8 cellular contexts compared by ENCODE assay signal in genomic region chr1:2255420-2256369, GRCh38. TPM values are rescaled to one million over a fixed set of nuclear protein-coding genes. Genes with fewer than 3 reads are reported as not detected.
A peak's percentile ranks its signal among the peaks of the same experiment; 100 is the strongest.
DNase-seq lines count a peak whose midpoint lies in the region; ATAC-seq and TF ChIP-seq lines count a peak whose summit lies in the region.

No MANE protein-coding gene starts in this region.

- CTCF ChIA-PET in CD8-positive, alpha-beta T cell (lab: Charles Lee) = interaction anchor here (0.7 to 2.8 kb wide), 10 partner anchors 21 to 124 kb away, joined by 3 to 8 read pairs (median 4); partner anchors contain the start of gene FAAP20

- peaks cover 48% of the 10 kb centered on the region for H4K20me1 ChIP-seq in GM23338 (replicated peaks; ENCODE audit: insufficient read depth)

- peak; percentile 66 for ATAC-seq in CD8-positive, alpha-beta T cell
- ATAC-seq in GM23338 (no peak), gastrocnemius medialis (peak; percentile 23), GM18520 (IDR thresholded peaks at IDR 0.05; ENCODE audit: unreplicated experiment) (no peak), HG02885 (IDR thresholded peaks at IDR 0.05; ENCODE audit: poor library complexity, unreplicated experiment) (no peak)

- H3K27ac ChIP-seq in CD8-positive, alpha-beta T cell (ENCODE audit: low read depth, low read length) = peak overlapping the region; percentile 97
- peak overlapping the region; percentile 81 for H3K27ac ChIP-seq in GM23338 (ENCODE audit: low read depth)
- H3K27ac ChIP-seq in esophagus (ENCODE audit: low read depth in 2 of 2, low read length in 1 of 2) = peak overlapping the region; percentile 72 to 78
- H3K27ac ChIP-seq in gastrocnemius medialis = peak overlapping the region; percentile 71 to 77 (median 74)

- H3K36me3 ChIP-seq in CD8-positive, alpha-beta T cell (ENCODE audit: insufficient read depth, low read length) = no peaks in the 10 kb centered on the region
- H3K36me3 ChIP-seq in GM23338 (ENCODE audit: insufficient read depth) = no peaks in the 10 kb centered on the region
- H3K36me3 ChIP-seq in esophagus (ENCODE audit: control insufficient read depth in 2 of 2, insufficient read depth in 2 of 2, low read length in 1 of 2) = peaks cover 0 to 7% of the 10 kb centered on the region in 2 donors
- no peaks in the 10 kb centered on the region for H3K36me3 ChIP-seq in gastrocnemius medialis

- POLR2A ChIA-PET in CD8-positive, alpha-beta T cell (lab: Charles Lee) = interaction anchor here (0.6 to 3.0 kb wide), 19 partner anchors 10 to 330 kb away, joined by 3 to 78 read pairs (median 4); partner anchors contain the start of genes MORN1, PANK4, PRXL2B and RER1

- H3K4me1 Mint-ChIP-seq in CD8-positive, alpha-beta T cell (ENCODE audit: low read depth) = peaks cover 54% of the 10 kb centered on the region
- H3K4me1 Mint-ChIP-seq in GM23338 = peaks cover 43% of the 10 kb centered on the region

- H3K27me3 ChIP-seq in CD8-positive, alpha-beta T cell (ENCODE audit: insufficient read depth, low read length) = no peaks in the 10 kb centered on the region
- no peaks in the 10 kb centered on the region for H3K27me3 ChIP-seq in GM23338 (ENCODE audit: insufficient read depth)
- no peaks in the 10 kb centered on the region for H3K27me3 ChIP-seq in esophagus (ENCODE audit: control insufficient read depth in 1 of 2, insufficient read depth in 2 of 2, low read length in 2 of 2)
- no peaks in the 10 kb centered on the region for H3K27me3 ChIP-seq in gastrocnemius medialis

- peaks cover 31% of the 10 kb centered on the region for H3K36me3 Mint-ChIP-seq in CD8-positive, alpha-beta T cell
- peaks cover 20% of the 10 kb centered on the region for H3K36me3 Mint-ChIP-seq in GM23338 (ENCODE audit: low read depth)

- peak; percentile 59 to 93 (median 70) for DNase-seq in CD8-positive, alpha-beta T cell
- DNase-seq in GM23338 (ENCODE audit: low spot score) = peak; percentile 61
- peak; percentile 26 to 70 for DNase-seq in NOMO-1 (lab: John Stamatoyannopoulos, UW; ENCODE audit: unreplicated experiment in 2 of 2)
- peak in 2 of 3 experiments; percentile 33 to 39 for DNase-seq in activated CD8-positive, alpha-beta memory T cell treated with anti-CD3 and anti-CD28 coated beads for 48 hours (ENCODE audit: low read depth in 2 of 3, low spot score in 2 of 3)
- no peak for DNase-seq in gastrocnemius medialis

- peaks cover 27% of the 10 kb centered on the region for H3F3A ChIP-seq in GM23338 (replicated peaks; ENCODE audit: low read depth)

- no peak for TF ChIP-seq POLR2A in gastrocnemius medialis (IDR thresholded peaks at IDR 0.05)

- no peak for TF ChIP-seq CTCF in CD8-positive, alpha-beta T cell (IDR thresholded peaks at IDR 0.05)
- TF ChIP-seq CTCF in GM23338 (conservative IDR thresholded peaks at IDR 0.05; ENCODE audit: low read depth in 2 of 2) (no peak), gastrocnemius medialis (IDR thresholded peaks at IDR 0.05 in 4 of 5, conservative IDR thresholded peaks at IDR 0.05 in 1 of 5) (no peak)

- H3K9me3 Mint-ChIP-seq in CD8-positive, alpha-beta T cell = peaks cover 3% of the 10 kb centered on the region
- H3K9me3 Mint-ChIP-seq in GM23338 = no peaks in the 10 kb centered on the region; the same call in 2 of the 3 replicates

- H3K79me2 ChIP-seq in GM23338 (replicated peaks; ENCODE audit: insufficient read depth) = peaks cover 100% of the 10 kb centered on the region

- in situ Hi-C loops in gastrocnemius medialis (cut with MboI; ENCODE audit: low sequenced_read_pairs in 4 of 4) = no loop called here

- no peak overlapping the region for H3K27ac Mint-ChIP-seq in CD8-positive, alpha-beta T cell
- H3K27ac Mint-ChIP-seq in GM23338 = no peak overlapping the region

- 0 out of 2 replicates have a peak, but pooled peaks cover 12% of the 10 kb centered on the region for H3K9me2 ChIP-seq in GM23338 (ENCODE audit: insufficient read depth)

- WGBS in esophagus, 2 donors = 56 to 60% methylated on average over 5 of the region's 5 CpGs

- H3K9me3 ChIP-seq in CD8-positive, alpha-beta T cell (ENCODE audit: low read length) = peaks cover 9% of the 10 kb centered on the region
- H3K9me3 ChIP-seq in esophagus (ENCODE audit: control insufficient read depth in 2 of 2, insufficient read depth in 1 of 2, low read depth in 1 of 2, low read length in 1 of 2) (peaks cover 0 to 3% of the 10 kb centered on the region in 2 donors), gastrocnemius medialis (no peaks in the 10 kb centered on the region)

- peaks cover 86% of the 10 kb centered on the region for H3K4me1 ChIP-seq in CD8-positive, alpha-beta T cell (ENCODE audit: insufficient read depth, low read length)
- H3K4me1 ChIP-seq in GM23338 (ENCODE audit: insufficient read depth) (peaks cover 21% of the 10 kb centered on the region), esophagus (ENCODE audit: control insufficient read depth in 2 of 2, insufficient read depth in 2 of 2, low read length in 1 of 2) (peaks cover 17 to 61% of the 10 kb centered on the region in 2 donors), gastrocnemius medialis (peaks cover 31 to 43% of the 10 kb centered on the region in 2 donors)

- intact Hi-C loops in CD8-positive, alpha-beta T cell (cut with DNase I, micrococcal nuclease) = loop anchor here (1.0 to 2.0 kb wide), 8 partner anchors 21 to 136 kb away; partner anchors contain the start of genes MORN1 (in 2 of the 2) and RER1 (in 2 of the 2)
- intact Hi-C loops in gastrocnemius medialis (cut with DNase I; ENCODE audit: low total_unique reads) = no loop called here

- H3K27me3 Mint-ChIP-seq in CD8-positive, alpha-beta T cell (ENCODE audit: low read depth) = no peaks in the 10 kb centered on the region
- peaks cover 11% of the 10 kb centered on the region for H3K27me3 Mint-ChIP-seq in GM23338 (ENCODE audit: insufficient read depth, low read depth, poor library complexity)

- H3K4me3 ChIP-seq in CD8-positive, alpha-beta T cell (ENCODE audit: low read depth, low read length) = no peak overlapping the region
- H3K4me3 ChIP-seq in GM23338 (no peak overlapping the region), esophagus (ENCODE audit: low read depth in 1 of 2, low read length in 2 of 2) (no peak overlapping the region), gastrocnemius medialis (no peak overlapping the region)

- no peak overlapping the region for H2AFZ ChIP-seq in GM23338

- H3K4me2 ChIP-seq in GM23338 = no peak overlapping the region

- no peak overlapping the region for H3K4me3 Mint-ChIP-seq in CD8-positive, alpha-beta T cell
- H3K4me3 Mint-ChIP-seq in GM23338 = no peak overlapping the region

TF ChIP-seq in GM23338, 12 proteins besides CTCF, POLR2A, EP300 and RAD21:
- peak; percentile 85 for TF ChIP-seq CREB1 (CRISPR knock-in tag; IDR thresholded peaks at IDR 0.05; ENCODE audit: low read depth)
- TF ChIP-seq ETS1 (IDR thresholded peaks at IDR 0.05) = peak; percentile 41; the same call in 1 of the 2 replicates
- no peak for TF ChIP-seq STAT1 (IDR thresholded peaks at IDR 0.05; ENCODE audit: unreplicated experiment)

RNA-seq across cellular contexts. Expression of gene SKI, which starts 27.6 kb away (rescaled TPM):
- total RNA-seq in CD8-positive, alpha-beta T cell = 100 to 1,000 TPM; 361 to 383 TPM
- total RNA-seq in GM23338 (2014; rRNA removed; shearing (Covaris generic)) = 62.8 and 66.8 TPM in 2 replicates
- polyA plus RNA-seq in GM23338 (2016; fragmentation: Nextera tagmentation; extraction: Ambion mirVana) (9.3 and 10.4 TPM in 2 replicates), esophagus (10 to 100 TPM; 11.5 to 12.8 TPM)
- 10 to 100 TPM in 3 of 4 donors, 1 to 10 TPM in 1; 7.8 to 32.2 (median 22.4) TPM for total RNA-seq in gastrocnemius medialis

Comparison
In these comparisons a context has a peak if more than half of its experiments do, and no peak if none do; other contexts are left out.
1. ATAC-seq: peak in CD8-positive, alpha-beta T cell (single experiment) and gastrocnemius medialis (2 of 2); none in GM23338 (single experiment), GM18520 (single experiment) and HG02885 (single experiment).
2. DNase-seq: peak in CD8-positive, alpha-beta T cell (7 of 7), GM23338 (single experiment), NOMO-1 (2 of 2) and activated CD8-positive, alpha-beta memory T cell treated with anti-CD3 and anti-CD28 coated beads for 48 hours (2 of 3); none in gastrocnemius medialis (0 of 2).
3. Peak in every context shown above with its lines, with median percentiles within 50 percentile points of each other: H3K27ac ChIP-seq.